In the genomic region with DNA sequence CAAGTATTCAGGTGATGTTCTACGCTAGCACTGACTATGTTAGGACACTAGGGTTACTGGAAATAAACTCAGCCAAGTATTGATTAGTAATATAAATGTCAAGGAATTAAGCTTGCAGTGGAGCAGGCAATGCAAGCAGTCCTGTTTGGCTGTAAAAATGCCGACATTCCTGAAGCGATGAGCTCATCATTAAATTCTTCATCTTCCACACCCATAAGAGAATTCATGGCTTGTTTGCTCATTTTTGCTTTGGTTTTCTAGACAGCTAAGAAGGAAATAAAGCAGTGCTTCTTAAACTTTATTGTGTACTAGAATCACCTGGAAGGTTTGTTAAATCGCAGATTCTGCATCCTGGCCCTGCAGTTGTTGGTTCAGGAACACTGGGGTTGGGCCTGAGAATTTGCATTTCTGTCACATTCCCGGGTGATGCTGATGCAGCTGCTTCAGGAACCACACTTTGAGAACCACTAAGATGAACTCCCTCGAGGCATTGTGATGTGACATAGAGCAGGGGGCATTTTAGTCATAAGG, we compare ENCODE assay signal across 2 cellular contexts.
TF ChIP-seq lines count a peak whose summit lies in the region.

No MANE protein-coding gene starts in this region.

TF ChIP-seq in H1, 55 proteins besides CTCF, POLR2A, EP300 and RAD21:
- TF ChIP-seq JUN (IDR thresholded peaks at IDR 0.05; ENCODE audit: low read depth, low read length), result 0 out of 2 replicates have a peak, but pooled peaks have one; percentile 4
- no peak for TF ChIP-seq PHF8 (conservative IDR thresholded peaks at IDR 0.05; ENCODE audit: low read depth, low read length)
- TF ChIP-seq, protein P1, sequence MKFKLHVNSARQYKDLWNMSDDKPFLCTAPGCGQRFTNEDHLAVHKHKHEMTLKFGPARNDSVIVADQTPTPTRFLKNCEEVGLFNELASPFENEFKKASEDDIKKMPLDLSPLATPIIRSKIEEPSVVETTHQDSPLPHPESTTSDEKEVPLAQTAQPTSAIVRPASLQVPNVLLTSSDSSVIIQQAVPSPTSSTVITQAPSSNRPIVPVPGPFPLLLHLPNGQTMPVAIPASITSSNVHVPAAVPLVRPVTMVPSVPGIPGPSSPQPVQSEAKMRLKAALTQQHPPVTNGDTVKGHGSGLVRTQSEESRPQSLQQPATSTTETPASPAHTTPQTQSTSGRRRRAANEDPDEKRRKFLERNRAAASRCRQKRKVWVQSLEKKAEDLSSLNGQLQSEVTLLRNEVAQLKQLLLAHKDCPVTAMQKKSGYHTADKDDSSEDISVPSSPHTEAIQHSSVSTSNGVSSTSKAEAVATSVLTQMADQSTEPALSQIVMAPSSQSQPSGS (IDR thresholded peaks at IDR 0.05; ENCODE audit: low read length), result 0 out of 2 replicates have a peak, but pooled peaks have one; percentile 38
- no peak for TF ChIP-seq SP2 (IDR thresholded peaks at IDR 0.05; ENCODE audit: low read length)
- TF ChIP-seq FOSL1 (IDR thresholded peaks at IDR 0.05; ENCODE audit: insufficient read depth, low read depth, low read length), result no peak
- no peak for TF ChIP-seq HDAC2 (IDR thresholded peaks at IDR 0.05; ENCODE audit: borderline replicate concordance in 1 of 2, low read depth in 2 of 2, low read length in 2 of 2)
- TF ChIP-seq JUND (IDR thresholded peaks at IDR 0.05; ENCODE audit: low read length), result peak; percentile 73; the same call in 1 of the 2 replicates

TF ChIP-seq in HepG2, 621 proteins besides CTCF, POLR2A, EP300 and RAD21:
- TF ChIP-seq NFKB2 (CRISPR knock-in tag; IDR thresholded peaks at IDR 0.05; ENCODE audit: borderline replicate concordance) (no peak), MAFK (conservative IDR thresholded peaks at IDR 0.05 in 1 of 2, IDR thresholded peaks at IDR 0.05 in 1 of 2; ENCODE audit: low read length in 2 of 2) (peak; percentile 6 to 70; a peak in 2 of 4 replicates), ZNF83 (CRISPR knock-in tag; IDR thresholded peaks at IDR 0.05; ENCODE audit: borderline replicate concordance) (no peak), ZNF605 (CRISPR knock-in tag; IDR thresholded peaks at IDR 0.05) (no peak), DZIP1 (CRISPR knock-in tag; IDR thresholded peaks at IDR 0.05) (no peak), NR2C2 (CRISPR knock-in tag; IDR thresholded peaks at IDR 0.05; ENCODE audit: borderline replicate concordance) (no peak), HMG20A (CRISPR knock-in tag; IDR thresholded peaks at IDR 0.05; ENCODE audit: borderline replicate concordance) (no peak), MAFF (IDR thresholded peaks at IDR 0.05; ENCODE audit: low read depth, low read length) (peak; percentile 39; the same call in 1 of the 2 replicates)
- TF ChIP-seq, protein P2, sequence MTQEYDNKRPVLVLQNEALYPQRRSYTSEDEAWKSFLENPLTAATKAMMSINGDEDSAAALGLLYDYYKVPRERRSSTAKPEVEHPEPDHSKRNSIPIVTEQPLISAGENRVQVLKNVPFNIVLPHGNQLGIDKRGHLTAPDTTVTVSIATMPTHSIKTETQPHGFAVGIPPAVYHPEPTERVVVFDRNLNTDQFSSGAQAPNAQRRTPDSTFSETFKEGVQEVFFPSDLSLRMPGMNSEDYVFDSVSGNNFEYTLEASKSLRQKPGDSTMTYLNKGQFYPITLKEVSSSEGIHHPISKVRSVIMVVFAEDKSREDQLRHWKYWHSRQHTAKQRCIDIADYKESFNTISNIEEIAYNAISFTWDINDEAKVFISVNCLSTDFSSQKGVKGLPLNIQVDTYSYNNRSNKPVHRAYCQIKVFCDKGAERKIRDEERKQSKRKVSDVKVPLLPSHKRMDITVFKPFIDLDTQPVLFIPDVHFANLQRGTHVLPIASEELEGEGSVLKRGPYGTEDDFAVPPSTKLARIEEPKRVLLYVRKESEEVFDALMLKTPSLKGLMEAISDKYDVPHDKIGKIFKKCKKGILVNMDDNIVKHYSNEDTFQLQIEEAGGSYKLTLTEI (CRISPR knock-in tag; conservative IDR thresholded peaks at IDR 0.05), result no peak
